In genomic region chr12:20476551-20476950, GRCh38 we compare ENCODE assay signal across 15 cellular contexts.
A peak's percentile ranks its signal among the peaks of the same experiment; 100 is the strongest.
DNase-seq lines count a peak whose midpoint lies in the region; ATAC-seq lines count a peak whose summit lies in the region.
"Had no signal": no experiment of that assay in that cellular context is flagged by ENCODE, and none has a peak within 500 bp of the region (broad histone marks: within the 10 kb centered on the region; RNA-seq: fewer than 3 reads in every experiment).

No MANE protein-coding gene starts in this region.

- no peak overlapping the region for H2BK15ac ChIP-seq in neuronal stem cell (ENCODE audit: low read length)

- H3K9ac ChIP-seq in neuronal stem cell (ENCODE audit: low read depth, low read length, poor library complexity): no peak overlapping the region
- H3K9ac ChIP-seq: BLaER1 had no signal

- no peak overlapping the region for H3K18ac ChIP-seq in neuronal stem cell (ENCODE audit: low read length)

- no peak overlapping the region for H3K14ac ChIP-seq in neuronal stem cell (ENCODE audit: low read length)

- H2BK5ac ChIP-seq in neuronal stem cell (ENCODE audit: low read length): no peak overlapping the region

- H3K79me1 ChIP-seq in neuronal stem cell (ENCODE audit: low read depth, low read length): no peaks in the 10 kb centered on the region

- H4K91ac ChIP-seq in neuronal stem cell (ENCODE audit: low read depth, low read length, poor library complexity): no peak overlapping the region

- H3K27ac ChIP-seq in neuronal stem cell (replicated peaks; ENCODE audit: low read length): no peak overlapping the region
- H3K27ac ChIP-seq: A549, BLaER1 had no signal

- no peaks in the 10 kb centered on the region for H3K27me3 ChIP-seq in neuronal stem cell (ENCODE audit: control insufficient read depth in 3 of 3, insufficient read depth in 3 of 3, low read depth in 1 of 3, low read length in 3 of 3)
- H3K27me3 ChIP-seq: BLaER1 had no signal

- peak overlapping the region; percentile 73 for H2AFZ ChIP-seq in neuronal stem cell (ENCODE audit: low read length)

- H3K23ac ChIP-seq in neuronal stem cell (ENCODE audit: low read depth, low read length, poor library complexity): no peak overlapping the region

- H3K36me3 ChIP-seq in neuronal stem cell (replicated peaks in 1 of 2; ENCODE audit: control insufficient read depth in 2 of 2, insufficient read depth in 2 of 2, low read length in 2 of 2): no peaks in the 10 kb centered on the region
- H3K36me3 ChIP-seq: BLaER1 had no signal

- H2AK5ac ChIP-seq in neuronal stem cell (ENCODE audit: low read depth, low read length): no peak overlapping the region

- H3K4me1 ChIP-seq in neuronal stem cell (ENCODE audit: control insufficient read depth in 2 of 2, insufficient read depth in 1 of 2, low read depth in 1 of 2, low read length in 2 of 2): peaks cover 0 to 15% of the 10 kb centered on the region in 2 donors
- H3K4me1 ChIP-seq: A549, BLaER1, Caco-2 had no signal

- H3K4ac ChIP-seq in neuronal stem cell (ENCODE audit: low read length): no peak overlapping the region

- DNase-seq in NCI-H82 (lab: John Stamatoyannopoulos, UW) (peak; percentile 89), cerebellum (ENCODE audit: low spot score) (peak; percentile 41), neuronal stem cell (ENCODE audit: low spot score) (no peak), HuH-7.5 (ENCODE audit: low spot score) (no peak), activated gamma-delta T cell (lab: John Stamatoyannopoulos, UW) (no peak)
- no peak for DNase-seq in stimulated activated CD4-positive, alpha-beta T cell treated with anti-CD3 and anti-CD28 coated beads, Interleukin-1b, Interleukin-23, amount 100 ng/mL, for 48 hours
- DNase-seq in stimulated activated naive CD8-positive, alpha-beta T cell treated with anti-CD3 and anti-CD28 coated beads, Interleukin-15, Interleukin-2, amounts not matched to agents 100 U/mL and 50 U/mL, for 24 hours: no peak
- DNase-seq: Caco-2; CD8-positive, alpha-beta memory T cell; DND-41; GF-D8 had no signal

- no peak overlapping the region for H2BK12ac ChIP-seq in neuronal stem cell (ENCODE audit: low read length)

- H3K4me3 ChIP-seq in neuronal stem cell (ENCODE audit: low read length in 2 of 2): no peak overlapping the region
- H3K4me3 ChIP-seq: A549, BLaER1 had no signal

- no peak overlapping the region for H4K8ac ChIP-seq in neuronal stem cell (ENCODE audit: low read depth, low read length)

- H3K9me3 ChIP-seq in neuronal stem cell (replicated peaks in 1 of 2; ENCODE audit: control insufficient read depth in 2 of 2, insufficient read depth in 1 of 2, low read depth in 1 of 2, low read length in 2 of 2): peaks cover 0 to 4% of the 10 kb centered on the region in 2 donors
- H3K9me3 ChIP-seq: BLaER1, Caco-2 had no signal

- ATAC-seq in stimulated activated naive CD8-positive, alpha-beta T cell treated with anti-CD3 and anti-CD28 coated beads, Interleukin-15, Interleukin-2, amounts not matched to agents 100 U/mL and 50 U/mL, for 24 hours: no peak
- ATAC-seq: A549, HCT116, HepG2 had no signal

- H3K4me2 ChIP-seq in neuronal stem cell (ENCODE audit: insufficient read depth, low read length, poor library complexity, severe bottlenecking): no peak overlapping the region
- H3K4me2 ChIP-seq: A549, BLaER1 had no signal

- no peak overlapping the region for H2BK120ac ChIP-seq in neuronal stem cell (ENCODE audit: low read depth, low read length)

- no CpG with 5 or more reads among the region's 2 CpGs for WGBS in neuronal stem cell (ENCODE audit: extremely low coverage in 2 of 2, insufficient read length in 2 of 2, insufficient replicate concordance in 1 of 2), 2 donors

Comparison
In these comparisons a context has a peak if more than half of its experiments do, and no peak if none do; other contexts are left out.
1. DNase-seq: peak in NCI-H82 (single experiment) and cerebellum (single experiment); none in neuronal stem cell (single experiment), HuH-7.5 (single experiment), stimulated activated CD4-positive, alpha-beta T cell treated with anti-CD3 and anti-CD28 coated beads, Interleukin-1b, Interleukin-23, amount 100 ng/mL, for 48 hours (single experiment), stimulated activated naive CD8-positive, alpha-beta T cell treated with anti-CD3 and anti-CD28 coated beads, Interleukin-15, Interleukin-2, amounts not matched to agents 100 U/mL and 50 U/mL, for 24 hours (single experiment) and activated gamma-delta T cell (single experiment).